21 cellular contexts compared by ENCODE assay signal in the genomic region with DNA sequence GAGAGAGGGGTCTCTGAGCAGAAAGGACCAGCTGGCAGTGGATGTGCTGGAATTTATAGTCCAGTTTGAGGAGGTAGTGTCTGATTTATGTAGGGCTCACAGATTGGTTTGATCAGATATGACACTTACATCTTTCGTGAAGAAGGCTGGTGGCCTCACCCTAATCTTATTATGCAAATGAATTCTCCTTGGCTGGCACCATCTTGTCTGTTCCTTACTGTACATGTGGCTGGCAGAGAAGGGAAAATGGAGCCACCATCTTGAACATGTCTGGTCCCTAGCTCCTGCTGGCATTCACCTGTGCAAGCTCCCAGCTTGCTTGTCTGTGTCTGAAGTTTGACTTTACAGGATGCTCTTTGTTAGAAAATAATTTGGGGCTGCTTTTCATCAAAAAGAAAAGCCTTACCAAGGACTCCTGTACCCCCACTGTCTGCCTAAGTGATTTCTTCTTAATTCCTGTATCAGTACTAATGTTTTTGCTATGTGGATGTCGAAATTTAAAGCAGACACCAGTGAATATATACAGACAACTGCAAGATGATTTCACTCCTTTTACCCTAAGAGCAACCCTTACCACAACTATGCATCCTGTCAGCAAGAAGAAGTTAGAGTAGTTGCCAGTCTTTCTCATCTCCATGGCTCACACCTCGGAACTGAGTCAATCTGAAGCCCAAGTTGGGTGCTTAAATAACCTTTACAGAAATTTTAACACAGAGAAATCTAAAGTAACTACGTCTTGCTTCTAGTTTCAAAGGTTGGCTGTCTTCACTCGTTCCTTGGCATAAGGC.
DNase-seq lines count a peak whose midpoint lies in the region; ATAC-seq and TF ChIP-seq lines count a peak whose summit lies in the region.
"Had no signal": no experiment of that assay in that cellular context is flagged by ENCODE, and none has a peak within 500 bp of the region (broad histone marks: within the 10 kb centered on the region; RNA-seq: fewer than 3 reads in every experiment).

No MANE protein-coding gene starts in this region.

- no peaks in the 10 kb centered on the region for H3K36me3 Mint-ChIP-seq in activated T-cell treated with anti-CD3 and anti-CD28 coated beads, Interleukin-2, amount 50 U/mL, for 24 hours (ENCODE audit: low read depth)
- H3K36me3 Mint-ChIP-seq: memory B cell had no signal

- TF ChIP-seq CTCF in astrocyte of the spinal cord (IDR thresholded peaks at IDR 0.05; ENCODE audit: low read depth, low read length) (no peak), foreskin keratinocyte (conservative IDR thresholded peaks at IDR 0.05) (no peak), right lobe of liver (IDR thresholded peaks at IDR 0.05) (no peak)

- TF ChIP-seq POLR2A in right lobe of liver (IDR thresholded peaks at IDR 0.05), result no peak

- intact Hi-C loops in right lobe of liver (cut with DNase I), result no loop called here

- 34% methylated on average over 4 of the region's 5 CpGs for WGBS in right lobe of liver (ENCODE audit: insufficient coverage, low coverage, low lambda C conversion rate, missing lambda C conversion rate)

- DNase-seq in AG08396 (ENCODE audit: low spot score), result peak; percentile 29
- peak; percentile 96 for DNase-seq in HCEC 1CT
- DNase-seq in astrocyte of the spinal cord (ENCODE audit: low read depth, low spot score), result peak; percentile 64
- peak; percentile 54 to 72 for DNase-seq in foreskin keratinocyte
- DNase-seq in activated T-cell treated with anti-CD3 and anti-CD28 coated beads, Interleukin-2, amount 50 U/mL, for 24 hours, result no peak
- DNase-seq in right lobe of liver, result no peak
- DNase-seq in activated T-cell treated with anti-CD3 and anti-CD28 coated beads, Interleukin-2, amount 50 U/mL, for 1 hour, result no peak
- DNase-seq: activated CD4-positive, alpha-beta memory T cell treated with anti-CD3 and anti-CD28 coated beads, Interleukin-2, amount 10 ng/mL, durations not matched to agents 7 days and 5 days; BE2C; DMS 273 treated with DMSO at 0.1 percent for 48 hours; NCI-H1105; nephron progenitor cell; retina; SJCRH30; stimulated activated CD4-positive, alpha-beta T cell treated with anti-CD3 and anti-CD28 coated beads, Interleukin-2, amount 100 ng/mL, for 24 hours; thyroid gland had no signal

- H3K27ac Mint-ChIP-seq in activated T-cell treated with anti-CD3 and anti-CD28 coated beads, Interleukin-2, amount 50 U/mL, for 24 hours, result no peak overlapping the region
- H3K27ac Mint-ChIP-seq: activated CD4-positive, alpha-beta memory T cell treated with anti-CD3 and anti-CD28 coated beads, Interleukin-2, amount 10 ng/mL, durations not matched to agents 7 days and 5 days; memory B cell had no signal

- H3K27ac ChIP-seq in foreskin keratinocyte (no peak overlapping the region), right lobe of liver (no peak overlapping the region)
- H3K27ac ChIP-seq: ascending aorta, SJCRH30, thyroid gland had no signal

- peaks cover 2% of the 10 kb centered on the region for H3K9me3 Mint-ChIP-seq in activated T-cell treated with anti-CD3 and anti-CD28 coated beads, Interleukin-2, amount 50 U/mL, for 24 hours

- no peak overlapping the region for H3K4me3 Mint-ChIP-seq in activated T-cell treated with anti-CD3 and anti-CD28 coated beads, Interleukin-2, amount 50 U/mL, for 24 hours
- H3K4me3 Mint-ChIP-seq: activated CD4-positive, alpha-beta memory T cell treated with anti-CD3 and anti-CD28 coated beads, Interleukin-2, amount 10 ng/mL, durations not matched to agents 7 days and 5 days; memory B cell; nephron progenitor cell had no signal

- ATAC-seq in foreskin keratinocyte (peak; percentile 44), right lobe of liver (no peak), GM21619 (IDR thresholded peaks at IDR 0.05; ENCODE audit: unreplicated experiment) (no peak)
- ATAC-seq: K562 had no signal

- no peaks in the 10 kb centered on the region for H3K4me1 ChIP-seq in foreskin keratinocyte
- H3K4me1 ChIP-seq in right lobe of liver, result no peaks in the 10 kb centered on the region
- H3K4me1 ChIP-seq: ascending aorta, HAP-1, SJCRH30, thyroid gland had no signal

- H3K27me3 Mint-ChIP-seq in activated T-cell treated with anti-CD3 and anti-CD28 coated beads, Interleukin-2, amount 50 U/mL, for 24 hours, result no peaks in the 10 kb centered on the region
- H3K27me3 Mint-ChIP-seq: activated CD4-positive, alpha-beta memory T cell treated with anti-CD3 and anti-CD28 coated beads, Interleukin-2, amount 10 ng/mL, durations not matched to agents 7 days and 5 days; memory B cell had no signal

- in situ Hi-C loops in astrocyte of the spinal cord (cut with HindIII; ENCODE audit: low sequenced_read_pairs), result no loop called here

- no peaks in the 10 kb centered on the region for H3K9me3 ChIP-seq in right lobe of liver
- H3K9me3 ChIP-seq: ascending aorta, BE2C, HAP-1, thyroid gland had no signal

- H3K4me3 ChIP-seq in astrocyte of the spinal cord (ENCODE audit: low read depth, low read length), result no peak overlapping the region
- no peak overlapping the region for H3K4me3 ChIP-seq in right lobe of liver
- H3K4me3 ChIP-seq: ascending aorta, HAP-1, K562, SJCRH30, thyroid gland had no signal

- no peaks in the 10 kb centered on the region for H3K36me3 ChIP-seq in right lobe of liver
- H3K36me3 ChIP-seq: ascending aorta, BE2C, HAP-1, SJCRH30, thyroid gland had no signal

- H3K27me3 ChIP-seq in foreskin keratinocyte (no peaks in the 10 kb centered on the region), right lobe of liver (no peaks in the 10 kb centered on the region)
- H3K27me3 ChIP-seq: ascending aorta, BE2C, SJCRH30, thyroid gland had no signal

- no peaks in the 10 kb centered on the region for H3K4me1 Mint-ChIP-seq in activated T-cell treated with anti-CD3 and anti-CD28 coated beads, Interleukin-2, amount 50 U/mL, for 24 hours (ENCODE audit: low read depth)
- H3K4me1 Mint-ChIP-seq: activated CD4-positive, alpha-beta memory T cell treated with anti-CD3 and anti-CD28 coated beads, Interleukin-2, amount 10 ng/mL, durations not matched to agents 7 days and 5 days; nephron progenitor cell had no signal

Comparison
In these comparisons a context has a peak if more than half of its experiments do, and no peak if none do; other contexts are left out.
1. DNase-seq: peak in AG08396 (single experiment), HCEC 1CT (single experiment), astrocyte of the spinal cord (single experiment) and foreskin keratinocyte (2 of 2); none in activated T-cell treated with anti-CD3 and anti-CD28 coated beads, Interleukin-2, amount 50 U/mL, for 24 hours (single experiment), right lobe of liver (0 of 3) and activated T-cell treated with anti-CD3 and anti-CD28 coated beads, Interleukin-2, amount 50 U/mL, for 1 hour (single experiment).